24 cellular contexts compared by ENCODE assay signal in genomic region chr7:30745251-30745650, GRCh38. TPM values are rescaled to one million over a fixed set of nuclear protein-coding genes. Genes with fewer than 3 reads are reported as not detected.
DNase-seq lines count a peak whose midpoint lies in the region; ATAC-seq, FAIRE-seq and TF ChIP-seq lines count a peak whose summit lies in the region.
"Had no signal": no experiment of that assay in that cellular context is flagged by ENCODE, and none has a peak within 500 bp of the region (broad histone marks: within the 10 kb centered on the region; RNA-seq: fewer than 3 reads in every experiment).

No MANE protein-coding gene starts in this region.

- TF ChIP-seq RAD21 in K562 (CRISPR knock-in tag; conservative IDR thresholded peaks at IDR 0.05 in 1 of 2, IDR thresholded peaks at IDR 0.05 in 1 of 2): no peak

- no peaks in the 10 kb centered on the region for H3K79me1 ChIP-seq in mesenchymal stem cell (replicated peaks; ENCODE audit: low read length, poor library complexity, severe bottlenecking)
- peaks cover 4% of the 10 kb centered on the region for H3K79me1 ChIP-seq in trophoblast cell (ENCODE audit: low read length)

- no peak for DNase-seq in K562 (ENCODE audit: extremely low read depth in 1 of 4, low spot score in 3 of 4)
- DNase-seq in fibroblast of lung (ENCODE audit: low read depth in 2 of 2): no peak
- no peak for DNase-seq in mesenchymal stem cell
- no peak for DNase-seq in trophoblast cell
- DNase-seq: CD4-positive, CD25-positive, alpha-beta regulatory T cell; EL; GF-D8; GM23248; H9; MV-4-11; NCI-H1105 treated with DMSO at 0.1 percent for 48 hours; NCI-H2029 treated with DMSO at 0.1 percent for 48 hours; NCI-H2171; NCI-H345; NCI-H524 treated with DMSO at 0.1 percent for 48 hours; NCI-H82; Peyer's patch had no signal

- no peak overlapping the region for H3K23ac ChIP-seq in mesenchymal stem cell (ENCODE audit: low read length in 2 of 2)
- H3K23ac ChIP-seq in trophoblast cell (ENCODE audit: low read length): no peak overlapping the region

- no peak overlapping the region for H2AK5ac ChIP-seq in mesenchymal stem cell (ENCODE audit: low read length, severe bottlenecking)
- H2AK5ac ChIP-seq in trophoblast cell (ENCODE audit: low read length): no peak overlapping the region

- H2AFZ ChIP-seq in K562 (ENCODE audit: low read depth, low read length): peak overlapping the region; percentile 67; the same call in 1 of the 2 replicates
- H2AFZ ChIP-seq in fibroblast of lung (ENCODE audit: low read length): peak overlapping the region; percentile 43
- no peak overlapping the region for H2AFZ ChIP-seq in mesenchymal stem cell (ENCODE audit: low read depth, low read length)
- H2AFZ ChIP-seq in trophoblast cell (ENCODE audit: insufficient read depth, low read length, poor library complexity): no peak overlapping the region
- H2AFZ ChIP-seq: GM23248 had no signal

- H3K27ac ChIP-seq in K562 (ENCODE audit: extremely low read depth, low read depth, low read length): no peak overlapping the region
- no peak overlapping the region for H3K27ac ChIP-seq in fibroblast of lung (ENCODE audit: insufficient read depth, low read length)
- H3K27ac ChIP-seq in mesenchymal stem cell (ENCODE audit: low read length, poor library complexity, severe bottlenecking): no peak overlapping the region
- peak overlapping the region; percentile 9 for H3K27ac ChIP-seq in trophoblast cell (ENCODE audit: low read depth, low read length)
- H3K27ac ChIP-seq: GM23248, Peyer's patch, SK-N-MC had no signal

- H3K4me2 ChIP-seq in K562 (ENCODE audit: insufficient read depth, low read length) (no peak overlapping the region), fibroblast of lung (ENCODE audit: extremely low read depth, insufficient read depth, low read length) (no peak overlapping the region), mesenchymal stem cell (ENCODE audit: low read length, poor library complexity, severe bottlenecking) (no peak overlapping the region), trophoblast cell (ENCODE audit: low read length) (no peak overlapping the region)

- H3K27me3 ChIP-seq in K562 (ENCODE audit: control insufficient read depth in 2 of 2, insufficient read depth in 2 of 2, low read length in 2 of 2) (peaks cover 0 to 1% of the 10 kb centered on the region in 2 experiments; a peak in 1 of 5 replicates), fibroblast of lung (ENCODE audit: control insufficient read depth, insufficient read depth, low read length) (no peaks in the 10 kb centered on the region), mesenchymal stem cell (ENCODE audit: control insufficient read depth in 1 of 2, insufficient read depth in 1 of 2, low read length in 2 of 2) (peaks cover 0 to 20% of the 10 kb centered on the region in 2 experiments), trophoblast cell (ENCODE audit: insufficient read depth, low read length) (no peaks in the 10 kb centered on the region)
- H3K27me3 ChIP-seq: Peyer's patch had no signal

- H4K91ac ChIP-seq in mesenchymal stem cell (ENCODE audit: low read length) (no peak overlapping the region), trophoblast cell (ENCODE audit: low read depth, low read length) (peak overlapping the region; percentile 65)

- H3K36me3 ChIP-seq in K562 (ENCODE audit: control insufficient read depth, insufficient read depth, low read length) (no peaks in the 10 kb centered on the region), fibroblast of lung (ENCODE audit: control insufficient read depth, insufficient read depth, low read length) (no peaks in the 10 kb centered on the region), mesenchymal stem cell (ENCODE audit: control insufficient read depth in 1 of 2, insufficient read depth in 2 of 2, low read depth in 1 of 2, low read length in 2 of 2) (no peaks in the 10 kb centered on the region), trophoblast cell (ENCODE audit: control insufficient read depth in 1 of 2, insufficient read depth in 2 of 2, low read length in 2 of 2) (no peaks in the 10 kb centered on the region)
- H3K36me3 ChIP-seq: Peyer's patch had no signal

- H4K20me1 ChIP-seq in K562 (replicated peaks; ENCODE audit: control insufficient read depth, insufficient read depth, low read length) (no peaks in the 10 kb centered on the region), fibroblast of lung (ENCODE audit: control insufficient read depth, extremely low read depth, insufficient read depth, low read length) (no peaks in the 10 kb centered on the region)

- BruUV-seq in K562 (replicated peaks; lab: Mats Ljungman, UMichigan): no TSS peak

- H3K9me3 ChIP-seq in K562 (replicated peaks; ENCODE audit: control insufficient read depth, insufficient read depth, low read depth, low read length): 0 out of 2 replicates have a peak, but pooled peaks cover under 1% of the 10 kb centered on the region
- H3K9me3 ChIP-seq in fibroblast of lung (ENCODE audit: control insufficient read depth, insufficient read depth, low read depth, low read length): no peaks in the 10 kb centered on the region
- no peaks in the 10 kb centered on the region for H3K9me3 ChIP-seq in mesenchymal stem cell (ENCODE audit: control insufficient read depth, low read length)
- peaks cover 7% of the 10 kb centered on the region for H3K9me3 ChIP-seq in trophoblast cell (ENCODE audit: insufficient read depth, low read depth, low read length)

- no peak for TF ChIP-seq POLR2A in K562 (conservative IDR thresholded peaks at IDR 0.05)

- peak overlapping the region; percentile 35 to 61 for H2BK12ac ChIP-seq in mesenchymal stem cell (ENCODE audit: low read length in 2 of 2)
- peak overlapping the region; percentile 41 for H2BK12ac ChIP-seq in trophoblast cell (ENCODE audit: low read length)

- no peak overlapping the region for H2BK15ac ChIP-seq in mesenchymal stem cell (ENCODE audit: low read depth, poor library complexity, severe bottlenecking)

- FAIRE-seq in K562 (lab: Jason Lieb, UNC): no peak

- no peak overlapping the region for H3K14ac ChIP-seq in mesenchymal stem cell (ENCODE audit: low read length in 2 of 2)
- no peak overlapping the region for H3K14ac ChIP-seq in trophoblast cell (ENCODE audit: low read length)

- H2BK5ac ChIP-seq in mesenchymal stem cell (ENCODE audit: low read depth, low read length, poor library complexity, severe bottlenecking): no peak overlapping the region
- H2BK5ac ChIP-seq in trophoblast cell (ENCODE audit: low read depth, low read length, poor library complexity): peak overlapping the region; percentile 35

- H4K8ac ChIP-seq in mesenchymal stem cell (ENCODE audit: low read length): no peak overlapping the region
- H4K8ac ChIP-seq in trophoblast cell (ENCODE audit: low read depth, low read length): no peak overlapping the region

- in situ Hi-C loops in K562 (cut with MboI): loop anchor here (5.0 kb wide), 1 partner anchor 57 kb away; no protein-coding TSS in a partner anchor

- intact Hi-C loops in K562 (cut with micrococcal nuclease): loop anchor here (10.0 kb wide), 1 partner anchor 580 kb away; no protein-coding TSS in a partner anchor

- 31% methylated on average over 5 of the region's 5 CpGs for WGBS in K562 (ENCODE audit: insufficient coverage, low coverage, missing lambda C conversion rate)
- 82% methylated on average over 5 of the region's 5 CpGs for WGBS in mesenchymal stem cell
- no CpG with 5 or more reads among the region's 5 CpGs for WGBS in trophoblast cell (ENCODE audit: extremely low coverage, insufficient coverage, insufficient read length)

- TF ChIP-seq CTCF in K562 (IDR thresholded peaks at IDR 0.05 in 2 of 3, conservative IDR thresholded peaks at IDR 0.05 in 1 of 3; ENCODE audit: insufficient read depth in 2 of 3, low read depth in 1 of 3, low read length in 3 of 3) (peak in 1 of 3 experiments; percentile 1; a peak in 1 of 6 replicates), fibroblast of lung (conservative IDR thresholded peaks at IDR 0.05 in 1 of 2, IDR thresholded peaks at IDR 0.05 in 1 of 2; ENCODE audit: low read depth in 1 of 2, low read length in 2 of 2) (no peak)

- H3K4ac ChIP-seq in mesenchymal stem cell (ENCODE audit: low read depth in 1 of 2, low read length in 2 of 2) (no peak overlapping the region), trophoblast cell (ENCODE audit: low read depth, low read length) (peak overlapping the region; percentile 29)

- H3K79me2 ChIP-seq in K562 (ENCODE audit: control insufficient read depth, insufficient read depth, low read length): no peaks in the 10 kb centered on the region
- no peaks in the 10 kb centered on the region for H3K79me2 ChIP-seq in fibroblast of lung (ENCODE audit: control insufficient read depth, insufficient read depth, low read length)
- no peaks in the 10 kb centered on the region for H3K79me2 ChIP-seq in trophoblast cell (ENCODE audit: control insufficient read depth, insufficient read depth, low read length, poor library complexity)

- CTCF ChIA-PET in K562 (lab: Yijun Ruan, JAX; ENCODE audit: low intra/inter-chr PET ratio): interaction anchor here (1.1 kb wide), 1 partner anchor 46 kb away, joined by 4 read pairs; no protein-coding TSS in a partner anchor

- H2BK120ac ChIP-seq in mesenchymal stem cell (ENCODE audit: low read depth, low read length): no peak overlapping the region
- H2BK120ac ChIP-seq in trophoblast cell (ENCODE audit: insufficient read depth, low read length, poor library complexity): peak overlapping the region; percentile 34

- H4K12ac ChIP-seq in trophoblast cell (ENCODE audit: low read depth, low read length): no peak overlapping the region

- TF ChIP-seq EP300 in K562 (IDR thresholded peaks at IDR 0.05; ENCODE audit: low read length): no peak

- H3K9ac ChIP-seq in K562 (ENCODE audit: insufficient read depth in 1 of 2, low read depth in 2 of 2, low read length in 2 of 2): peak overlapping the region in 1 of 2 experiments; percentile 47; a peak in 1 of 4 replicates
- no peak overlapping the region for H3K9ac ChIP-seq in fibroblast of lung (ENCODE audit: insufficient read depth, low read length)
- H3K9ac ChIP-seq in mesenchymal stem cell (ENCODE audit: low read length): peak overlapping the region; percentile 44
- no peak overlapping the region for H3K9ac ChIP-seq in trophoblast cell (ENCODE audit: low read length)
- H3K9ac ChIP-seq: GM23248 had no signal

- H3K4me3 ChIP-seq in K562: no peak overlapping the region
- H3K4me3 ChIP-seq in fibroblast of lung (replicated peaks in 1 of 4; ENCODE audit: control extremely low read depth in 1 of 4, insufficient read depth in 1 of 4, low read depth in 3 of 4, low read length in 4 of 4): no peak overlapping the region
- no peak overlapping the region for H3K4me3 ChIP-seq in mesenchymal stem cell (ENCODE audit: insufficient read depth in 1 of 2, low read depth in 1 of 2, low read length in 2 of 2)
- H3K4me3 ChIP-seq in trophoblast cell (ENCODE audit: low read depth, low read length): no peak overlapping the region
- H3K4me3 ChIP-seq: GM23248, Peyer's patch, SK-N-MC had no signal

- ATAC-seq in K562: no peak
- ATAC-seq in GM19324 (IDR thresholded peaks at IDR 0.05; ENCODE audit: low FRiP score, unreplicated experiment): no peak
- ATAC-seq in HG03457 (IDR thresholded peaks at IDR 0.05; ENCODE audit: unreplicated experiment): no peak
- ATAC-seq in GM19351 (IDR thresholded peaks at IDR 0.05; ENCODE audit: unreplicated experiment): no peak
- ATAC-seq in GM21825 (IDR thresholded peaks at IDR 0.05; ENCODE audit: unreplicated experiment): no peak

- POLR2A ChIA-PET in K562 (lab: Yijun Ruan, JAX): interaction anchor here (0.6 to 2.1 kb wide), 5 partner anchors 10 to 121 kb away, joined by 3 to 7 read pairs (median 5); no protein-coding TSS in a partner anchor

- H3K4me1 ChIP-seq in K562 (replicated peaks in 1 of 2; ENCODE audit: control insufficient read depth in 2 of 2, insufficient read depth in 2 of 2, low read length in 2 of 2) (peaks cover 6 to 17% of the 10 kb centered on the region in 2 experiments; a peak in 4 of 5 replicates), fibroblast of lung (ENCODE audit: control insufficient read depth, extremely low read depth, insufficient read depth, low read length) (no peaks in the 10 kb centered on the region), mesenchymal stem cell (ENCODE audit: control insufficient read depth, insufficient read depth, low read depth, low read length) (peaks cover 6% of the 10 kb centered on the region), trophoblast cell (ENCODE audit: control insufficient read depth in 1 of 2, insufficient read depth in 2 of 2, low read length in 2 of 2) (peaks cover 6 to 17% of the 10 kb centered on the region in 2 experiments)

- H3K9me1 ChIP-seq in K562 (ENCODE audit: control insufficient read depth, insufficient read depth, low read length): no peaks in the 10 kb centered on the region

- H3K18ac ChIP-seq in mesenchymal stem cell (ENCODE audit: low read depth in 1 of 2, low read length in 2 of 2) (no peak overlapping the region), trophoblast cell (ENCODE audit: low read length) (no peak overlapping the region)

RNA-seq across cellular contexts. Expression of gene INMT, which starts 6.7 kb away (rescaled TPM):
- not detected in 2 replicates for total RNA-seq in K562 (2011; cell fraction: chromatin; rRNA removed; ENCODE audit: low replicate concordance)
- total RNA-seq in K562 (2011; cell fraction: nucleolus; rRNA removed): not detected in 2 replicates
- total RNA-seq in K562 (2011; cell fraction: nucleoplasm; rRNA removed): not detected in 2 replicates
- total RNA-seq in K562 (2014; rRNA removed) (not detected in 2 replicates), K562 (2014; rRNA removed; fragmentation: Illumina TruSeq; extraction: Trizol) (not detected in 2 replicates), K562 (2015; rRNA removed; fragmentation: Illumina TruSeq; extraction: Trizol) (0.04 TPM in 1 of 2 replicates, not detected in the other), K562 (2021) (0.11 and 0.27 TPM in 2 replicates), fibroblast of lung (17.5 and 75.8 TPM in 2 replicates)
- polyA plus RNA-seq in K562 (2011; rRNA removed) (not detected in 2 replicates), K562 (2014; fragmentation: Illumina TruSeq; extraction: Trizol) (not detected in 2 replicates), K562 (2014; fragmentation: Nextera tagmentation; extraction: Ambion mirVana) (not detected), K562 (2014; rRNA removed) (not detected in 2 replicates), fibroblast of lung (37.0 and 237 TPM in 2 replicates)
- not detected in 2 replicates for polyA plus RNA-seq in K562 (2011; cell fraction: cytosol; rRNA removed)
- polyA plus RNA-seq in K562 (2011; cell fraction: nucleus; rRNA removed): not detected in 2 replicates
- polyA plus RNA-seq in K562 (2012): 0.05 TPM in 1 of 2 replicates, not detected in the other
- polyA minus RNA-seq in K562 (2011; rRNA and poly(A)+ RNA removed): not detected in 2 replicates
- not detected in 2 replicates for polyA minus RNA-seq in K562 (2011; cell fraction: cytosol; rRNA and poly(A)+ RNA removed)
- not detected in 2 replicates for polyA minus RNA-seq in K562 (2011; cell fraction: nucleus; rRNA and poly(A)+ RNA removed)
- polyA plus RNA-seq in fibroblast of lung (2012): 26.5 and 169 TPM in 2 replicates
- 26.1 and 211 TPM in 2 replicates for polyA minus RNA-seq in fibroblast of lung (ENCODE audit: low replicate concordance)
- 7.5 TPM for polyA plus RNA-seq in mesenchymal stem cell (2013, experiment 1 of 2)
- 7.5 TPM for polyA plus RNA-seq in mesenchymal stem cell (2013, experiment 2 of 2)
- 0.33 and 0.38 TPM in 2 replicates for polyA plus RNA-seq in trophoblast cell (2013)
- total RNA-seq: CD4-positive, CD25-positive, alpha-beta regulatory T cell; GM23248; HT1080; M059J had no signal

RNA-seq across cellular contexts. Expression of gene MINDY4, which starts 26.0 kb away (rescaled TPM):
- total RNA-seq in K562 (2011; cell fraction: chromatin; rRNA removed; ENCODE audit: low replicate concordance): 30.4 and 31.9 TPM in 2 replicates
- 15.9 and 17.5 TPM in 2 replicates for total RNA-seq in K562 (2011; cell fraction: nucleolus; rRNA removed)
- total RNA-seq in K562 (2011; cell fraction: nucleoplasm; rRNA removed): 20.6 and 29.6 TPM in 2 replicates
- 11.0 and 13.0 TPM in 2 replicates for total RNA-seq in K562 (2014; rRNA removed)
- total RNA-seq in K562 (2014; rRNA removed; fragmentation: Illumina TruSeq; extraction: Trizol): 9.9 and 11.9 TPM in 2 replicates
- total RNA-seq in K562 (2015; rRNA removed; fragmentation: Illumina TruSeq; extraction: Trizol): 14.1 and 14.4 TPM in 2 replicates
- total RNA-seq in K562 (2021): 12.6 and 13.1 TPM in 2 replicates
- 4.9 and 8.1 TPM in 2 replicates for polyA plus RNA-seq in K562 (2011; rRNA removed)
- polyA plus RNA-seq in K562 (2011; cell fraction: cytosol; rRNA removed): 3.5 and 6.6 TPM in 2 replicates
- 14.3 and 27.5 TPM in 2 replicates for polyA plus RNA-seq in K562 (2011; cell fraction: nucleus; rRNA removed)
- 8.7 and 10.6 TPM in 2 replicates for polyA plus RNA-seq in K562 (2012)
- polyA plus RNA-seq in K562 (2014; fragmentation: Illumina TruSeq; extraction: Trizol): 13.6 and 16.7 TPM in 2 replicates
- polyA plus RNA-seq in K562 (2014; fragmentation: Nextera tagmentation; extraction: Ambion mirVana): 1 to 10 TPM; 2.1 to 2.3 TPM
- polyA plus RNA-seq in K562 (2014; rRNA removed): 9.7 and 10.0 TPM in 2 replicates
- polyA minus RNA-seq in K562 (2011; rRNA and poly(A)+ RNA removed): 8.8 and 10.5 TPM in 2 replicates
- polyA minus RNA-seq in K562 (2011; cell fraction: cytosol; rRNA and poly(A)+ RNA removed): 4.8 and 6.0 TPM in 2 replicates
- 21.9 and 22.3 TPM in 2 replicates for polyA minus RNA-seq in K562 (2011; cell fraction: nucleus; rRNA and poly(A)+ RNA removed)
- 4.1 and 6.1 TPM in 2 replicates for total RNA-seq in fibroblast of lung
- polyA plus RNA-seq in fibroblast of lung: 3.9 and 6.3 TPM in 2 replicates
- polyA plus RNA-seq in fibroblast of lung (2012): 6.4 and 11.1 TPM in 2 replicates
- 11.8 and 32.0 TPM in 2 replicates for polyA minus RNA-seq in fibroblast of lung (ENCODE audit: low replicate concordance)
- 2.6 TPM for polyA plus RNA-seq in mesenchymal stem cell (2013, experiment 1 of 2)
- polyA plus RNA-seq in mesenchymal stem cell (2013, experiment 2 of 2): 2.8 TPM
- 2.8 and 3.4 TPM in 2 replicates for polyA plus RNA-seq in trophoblast cell (2013)

Comparison
In these comparisons a context has a peak if more than half of its experiments do, and no peak if none do; other contexts are left out.
1. H2AFZ ChIP-seq: peak in K562 (single experiment) and fibroblast of lung (single experiment); none in mesenchymal stem cell (single experiment) and trophoblast cell (single experiment).
2. RNA of gene INMT, which starts 6.7 kb away (total RNA-seq): 17.5 to 75.8 TPM in fibroblast of lung; 0.04 to 0.27 TPM in K562; every median in the first group is over 10 times any median in the second.